8 cellular contexts compared by ENCODE assay signal in the genomic region with DNA sequence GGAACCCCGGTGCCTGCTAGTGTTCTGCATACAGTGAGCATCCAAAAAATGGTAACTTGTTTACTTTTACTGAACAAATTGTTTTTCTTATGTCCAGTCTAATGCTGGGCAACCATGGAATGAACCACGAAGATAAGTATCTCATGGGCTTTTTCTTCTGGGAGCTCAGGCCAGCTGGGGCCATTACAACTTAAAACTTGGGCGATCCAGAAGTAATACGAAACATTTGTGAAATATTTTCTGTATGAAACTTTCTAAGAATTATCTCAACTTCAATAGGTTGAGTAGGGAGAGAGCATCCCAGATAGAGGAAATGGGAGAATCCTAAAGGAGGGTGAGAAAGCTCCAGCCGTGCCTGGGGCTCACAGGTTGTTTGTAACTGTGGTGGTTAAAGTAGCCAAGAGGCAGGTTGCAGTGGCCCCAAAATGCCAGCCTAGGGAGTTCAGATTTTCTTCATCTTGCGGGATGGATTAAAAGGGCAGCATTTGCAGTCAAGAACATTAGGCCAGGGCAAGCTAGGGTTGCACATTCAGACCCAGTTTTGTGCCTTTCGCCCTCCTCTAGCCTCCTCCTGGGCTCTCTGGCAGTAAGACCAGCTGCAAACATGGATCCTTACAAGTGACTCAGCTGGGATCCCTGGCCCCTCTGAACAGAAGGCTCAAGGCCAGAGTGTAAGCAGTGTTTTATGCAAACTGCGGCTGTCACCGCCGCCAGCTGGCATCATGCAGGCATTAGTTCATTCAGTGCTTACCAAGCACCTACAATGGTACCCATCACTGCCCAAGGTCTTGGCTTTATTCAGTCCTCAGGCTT. TPM values are rescaled to one million over a fixed set of nuclear protein-coding genes. Genes with fewer than 3 reads are reported as not detected.
DNase-seq lines count a peak whose midpoint lies in the region; ATAC-seq and TF ChIP-seq lines count a peak whose summit lies in the region.

No MANE protein-coding gene starts in this region.

- H3K27me3 ChIP-seq in BJ (ENCODE audit: control insufficient read depth, insufficient read depth, low read length): no peaks in the 10 kb centered on the region

- no peak for ATAC-seq in effector memory CD8-positive, alpha-beta T cell (replicated peaks)
- ATAC-seq in activated CD4-positive, CD25-positive, alpha-beta regulatory T cell treated with anti-CD3 and anti-CD28 coated beads, Interleukin-2, amount 50 U/mL, for 24 hours: no peak
- ATAC-seq in GM21529 (IDR thresholded peaks at IDR 0.05; ENCODE audit: unreplicated experiment): no peak

- H3K36me3 Mint-ChIP-seq in effector memory CD8-positive, alpha-beta T cell (ENCODE audit: insufficient read depth): peaks cover 48% of the 10 kb centered on the region
- H3K36me3 Mint-ChIP-seq in nephron progenitor cell (ENCODE audit: low read depth): peaks cover 32% of the 10 kb centered on the region

- H3K27me3 Mint-ChIP-seq in effector memory CD8-positive, alpha-beta T cell: no peaks in the 10 kb centered on the region
- no peaks in the 10 kb centered on the region for H3K27me3 Mint-ChIP-seq in nephron progenitor cell (ENCODE audit: low read depth, poor library complexity)

- peaks cover 13% of the 10 kb centered on the region for H3K36me3 ChIP-seq in BJ (ENCODE audit: control insufficient read depth, insufficient read depth, low read length)

- peak overlapping the region; percentile 88 to 90 for H3K4me3 Mint-ChIP-seq in effector memory CD8-positive, alpha-beta T cell
- peak overlapping the region; percentile 93 for H3K4me3 Mint-ChIP-seq in nephron progenitor cell

- CTCF ChIA-PET in BJ (lab: Yijun Ruan, JAX): interaction anchor here (0.6 to 3.5 kb wide), 6 partner anchors 9 to 73 kb away, joined by 3 to 17 read pairs (median 4); no protein-coding TSS in a partner anchor

- TF ChIP-seq POLR2A in NB4 (IDR thresholded peaks at IDR 0.05; ENCODE audit: extremely low read depth, insufficient read length): no peak

- TF ChIP-seq CTCF in BJ (IDR thresholded peaks at IDR 0.05; ENCODE audit: insufficient read depth, low read depth, low read length) (no peak), NB4 (IDR thresholded peaks at IDR 0.05; ENCODE audit: low read depth, low read length) (no peak), nephron progenitor cell (IDR thresholded peaks at IDR 0.05) (no peak)

- peak overlapping the region; percentile 95 for H3K4me3 ChIP-seq in BJ (ENCODE audit: low read depth, low read length)
- peak overlapping the region; percentile 58 for H3K4me3 ChIP-seq in NB4 (ENCODE audit: low read depth, low read length)

- H3K27ac Mint-ChIP-seq in effector memory CD8-positive, alpha-beta T cell: peak overlapping the region; percentile 90 to 96
- peak overlapping the region; percentile 71 for H3K27ac Mint-ChIP-seq in nephron progenitor cell

- DNase-seq in BJ (ENCODE audit: low read depth): no peak
- no peak for DNase-seq in NB4 (ENCODE audit: low read depth)
- no peak for DNase-seq in effector memory CD8-positive, alpha-beta T cell
- DNase-seq in nephron progenitor cell: no peak
- no peak for DNase-seq in islet precursor cell
- DNase-seq in NCI-H2029 treated with DMSO at 0.1 percent for 48 hours (lab: John Stamatoyannopoulos, UW): no peak

- H3K4me1 Mint-ChIP-seq in effector memory CD8-positive, alpha-beta T cell (ENCODE audit: low read depth in 2 of 2): peaks cover 47 to 50% of the 10 kb centered on the region in 2 donors
- peaks cover 32% of the 10 kb centered on the region for H3K4me1 Mint-ChIP-seq in nephron progenitor cell

- no peaks in the 10 kb centered on the region for H3K9me3 Mint-ChIP-seq in effector memory CD8-positive, alpha-beta T cell
- H3K9me3 Mint-ChIP-seq in nephron progenitor cell: no peaks in the 10 kb centered on the region

- POLR2A ChIA-PET in BJ (lab: Charles Lee): interaction anchor here (1.5 kb wide), 1 partner anchor 36 kb away, joined by 6 read pairs; no protein-coding TSS in a partner anchor

RNA-seq across cellular contexts. Expression of a gene that starts 41.5 kb away (rescaled TPM):
- 46.8 and 62.2 TPM in 2 replicates for polyA plus RNA-seq in BJ (2011; rRNA removed)
- polyA minus RNA-seq in BJ (2011; rRNA and poly(A)+ RNA removed): 49.3 and 61.5 TPM in 2 replicates

RNA-seq across cellular contexts. Expression of a gene that starts 56.6 kb away (rescaled TPM):
- not detected in 2 replicates for polyA plus RNA-seq in BJ (2011; rRNA removed)
- not detected in 2 replicates for polyA minus RNA-seq in BJ (2011; rRNA and poly(A)+ RNA removed)
